ENCODE assay signal across 8 cellular contexts in genomic region chr5:132425009-132425937, GRCh38. TPM values are rescaled to one million over a fixed set of nuclear protein-coding genes. Genes with fewer than 3 reads are reported as not detected.
DNase-seq lines count a peak whose midpoint lies in the region; ATAC-seq and TF ChIP-seq lines count a peak whose summit lies in the region.

No MANE protein-coding gene starts in this region.

- peaks cover 99 to 100% (median 100%) of the 10 kb centered on the region in 6 donors for H3K4me1 ChIP-seq in spleen

- H3K4me1 Mint-ChIP-seq in activated CD4-positive, alpha-beta memory T cell treated with anti-CD3 and anti-CD28 coated beads for 36 hours (ENCODE audit: low read depth), result peaks cover 96% of the 10 kb centered on the region

- H3K36me3 ChIP-seq in spleen, result peaks cover 0 to 43% (median 0%) of the 10 kb centered on the region in 6 donors

- H3K27me3 Mint-ChIP-seq in activated CD4-positive, alpha-beta memory T cell treated with anti-CD3 and anti-CD28 coated beads for 36 hours, result no peaks in the 10 kb centered on the region

- intact Hi-C loops in activated CD4-positive, alpha-beta memory T cell treated with anti-CD3 and anti-CD28 coated beads for 36 hours (cut with micrococcal nuclease), result loop anchor here (1.0 to 10.0 kb wide), 10 partner anchors 10 to 890 kb away; partner anchors contain the start of genes IRF1 and RAPGEF6
- intact Hi-C loops in spleen (cut with DNase I; ENCODE audit: low total_unique reads), result no loop called here

- peak overlapping the region; percentile 65 for H3K4me3 Mint-ChIP-seq in activated CD4-positive, alpha-beta memory T cell treated with anti-CD3 and anti-CD28 coated beads for 36 hours

- POLR2A ChIA-PET in AG04450 (lab: Yijun Ruan, JAX), result interaction anchor here (0.5 to 2.7 kb wide), 8 partner anchors 9 to 71 kb away, joined by 3 to 20 read pairs (median 4); partner anchors contain the start of gene IRF1
- POLR2A ChIA-PET in activated CD4-positive, alpha-beta memory T cell treated with anti-CD3 and anti-CD28 coated beads for 36 hours (lab: Charles Lee), result interaction anchor here (1.1 to 11.3 kb wide), 14 partner anchors 9 to 71 kb away, joined by 3 to 361 read pairs (median 22); partner anchors contain the start of gene IRF1

- peak overlapping the region; percentile 98 for H3K27ac Mint-ChIP-seq in activated CD4-positive, alpha-beta memory T cell treated with anti-CD3 and anti-CD28 coated beads for 36 hours

- peak overlapping the region; percentile 98 for H3K27ac ChIP-seq in AG04450 (ENCODE audit: low read depth, low read length)
- peak overlapping the region; percentile 79 to 99 (median 96) for H3K27ac ChIP-seq in spleen

- ATAC-seq in GM19397 (IDR thresholded peaks at IDR 0.05; ENCODE audit: unreplicated experiment), result peak; percentile 42
- peak; percentile 38 for ATAC-seq in HG03575 (IDR thresholded peaks at IDR 0.05; ENCODE audit: extremely low read depth, insufficient number of reproducible peaks, low FRiP score, unreplicated experiment)

- TF ChIP-seq POLR2A in erythroblast (IDR thresholded peaks at IDR 0.05; ENCODE audit: low read length), result no peak
- TF ChIP-seq POLR2A in spleen (IDR thresholded peaks at IDR 0.05), result peak in 1 of 3 donors; percentile 24

- H3K27me3 ChIP-seq in AG04450 (ENCODE audit: control insufficient read depth, insufficient read depth, low read length), result no peaks in the 10 kb centered on the region
- no peaks in the 10 kb centered on the region for H3K27me3 ChIP-seq in spleen (replicated peaks in 1 of 7)

- CTCF ChIA-PET in AG04450 (lab: Charles Lee), result interaction anchor here (0.7 to 1.9 kb wide), 4 partner anchors 22 to 71 kb away, joined by 3 to 9 read pairs (median 5); no protein-coding TSS in a partner anchor
- CTCF ChIA-PET in activated CD4-positive, alpha-beta memory T cell treated with anti-CD3 and anti-CD28 coated beads for 36 hours (lab: Charles Lee), result interaction anchor here (0.9 to 5.1 kb wide), 13 partner anchors 9 to 76 kb away, joined by 3 to 53 read pairs (median 21); partner anchors contain the start of gene IRF1

- 33 to 46% (median 42%) methylated on average over 8 of the region's 8 CpGs for WGBS in spleen, 5 donors

- TF ChIP-seq CTCF in AG04450 (IDR thresholded peaks at IDR 0.05; ENCODE audit: low read depth, low read length), result no peak
- no peak for TF ChIP-seq CTCF in spleen (IDR thresholded peaks at IDR 0.05 in 8 of 11, conservative IDR thresholded peaks at IDR 0.05 in 3 of 11)

- peaks cover 20% of the 10 kb centered on the region for H3K36me3 Mint-ChIP-seq in activated CD4-positive, alpha-beta memory T cell treated with anti-CD3 and anti-CD28 coated beads for 36 hours

- DNase-seq in AG04450 (ENCODE audit: low read depth, low spot score) (no peak), erythroblast (lab: John Stamatoyannopoulos, UW) (peak; percentile 78 to 88), spleen (peak; percentile 80), pons (ENCODE audit: low spot score) (no peak), UCSD-AML1 (lab: John Stamatoyannopoulos, UW; ENCODE audit: unreplicated experiment) (no peak)
- DNase-seq in activated CD4-positive, alpha-beta memory T cell treated with anti-CD3 and anti-CD28 coated beads for 36 hours, result peak; percentile 89

- H3K4me3 ChIP-seq in AG04450 (ENCODE audit: low read depth, low read length), result no peak overlapping the region
- H3K4me3 ChIP-seq in spleen, result peak overlapping the region in 6 of 8 donors; percentile 16 to 63 (median 29)

- H3K9me3 ChIP-seq in AG04450 (ENCODE audit: control insufficient read depth, insufficient read depth, low read length) (no peaks in the 10 kb centered on the region), spleen (no peaks in the 10 kb centered on the region)

- no peaks in the 10 kb centered on the region for H3K9me3 Mint-ChIP-seq in activated CD4-positive, alpha-beta memory T cell treated with anti-CD3 and anti-CD28 coated beads for 36 hours

RNA-seq across cellular contexts. Expression of gene SLC22A5, which starts 55.8 kb away (rescaled TPM):
- 6.9 TPM in 2 replicates for polyA plus RNA-seq in AG04450 (2011; rRNA removed)
- polyA minus RNA-seq in AG04450 (2011; rRNA and poly(A)+ RNA removed), result 9.6 and 13.4 TPM in 2 replicates
- 1 to 10 TPM; 2.8 to 3.6 TPM for total RNA-seq in activated CD4-positive, alpha-beta memory T cell treated with anti-CD3 and anti-CD28 coated beads for 36 hours
- total RNA-seq in spleen, result 1 to 10 TPM; 5.3 to 9.2 (median 7.6) TPM
- polyA plus RNA-seq in spleen, result 1 to 10 TPM; 2.4 to 2.9 (median 2.6) TPM

Comparison
In these comparisons a context has a peak if more than half of its experiments do, and no peak if none do; other contexts are left out.
1. DNase-seq: peak in activated CD4-positive, alpha-beta memory T cell treated with anti-CD3 and anti-CD28 coated beads for 36 hours (single experiment), erythroblast (2 of 2) and spleen (single experiment); none in AG04450 (single experiment), pons (single experiment) and UCSD-AML1 (single experiment).